13 cellular contexts compared by ENCODE assay signal in genomic region chr1:30133414-30134055, GRCh38.
DNase-seq lines count a peak whose midpoint lies in the region; ATAC-seq lines count a peak whose summit lies in the region.
"Had no signal": no experiment of that assay in that cellular context is flagged by ENCODE, and none has a peak within 500 bp of the region (broad histone marks: within the 10 kb centered on the region; RNA-seq: fewer than 3 reads in every experiment).

No MANE protein-coding gene starts in this region.

- DNase-seq in NCI-H510A treated with DMSO at 0.1 percent for 48 hours (lab: John Stamatoyannopoulos, UW) (peak; percentile 18), NCI-H510A (lab: John Stamatoyannopoulos, UW) (no peak), NCI-H345 treated with DMSO at 0.1 percent for 48 hours (lab: John Stamatoyannopoulos, UW; ENCODE audit: unreplicated experiment) (peak; percentile 49), islet precursor cell (peak; percentile 41), sciatic nerve (ENCODE audit: low spot score) (peak; percentile 23), cerebellar nuclear complex (lab: John Stamatoyannopoulos, UW) (no peak), NCI-H2171 treated with DMSO at 0.1 percent for 48 hours (lab: John Stamatoyannopoulos, UW) (no peak)
- DNase-seq: Karpas-422, NCI-H1694, OCI-M1, T-helper 2 cell had no signal

- ATAC-seq in sciatic nerve: no peak
- ATAC-seq in GM21737 (IDR thresholded peaks at IDR 0.05; ENCODE audit: unreplicated experiment): no peak
- ATAC-seq: Right ventricle myocardium inferior had no signal

- intact Hi-C loops in sciatic nerve (cut with DNase I): no loop called here

Comparison
In these comparisons a context has a peak if more than half of its experiments do, and no peak if none do; other contexts are left out.
1. DNase-seq: peak in NCI-H510A treated with DMSO at 0.1 percent for 48 hours (single experiment), NCI-H345 treated with DMSO at 0.1 percent for 48 hours (single experiment), islet precursor cell (single experiment) and sciatic nerve (single experiment); none in NCI-H510A (single experiment), cerebellar nuclear complex (0 of 2) and NCI-H2171 treated with DMSO at 0.1 percent for 48 hours (single experiment).